ENCODE assay signal across 8 cellular contexts in the genomic region with DNA sequence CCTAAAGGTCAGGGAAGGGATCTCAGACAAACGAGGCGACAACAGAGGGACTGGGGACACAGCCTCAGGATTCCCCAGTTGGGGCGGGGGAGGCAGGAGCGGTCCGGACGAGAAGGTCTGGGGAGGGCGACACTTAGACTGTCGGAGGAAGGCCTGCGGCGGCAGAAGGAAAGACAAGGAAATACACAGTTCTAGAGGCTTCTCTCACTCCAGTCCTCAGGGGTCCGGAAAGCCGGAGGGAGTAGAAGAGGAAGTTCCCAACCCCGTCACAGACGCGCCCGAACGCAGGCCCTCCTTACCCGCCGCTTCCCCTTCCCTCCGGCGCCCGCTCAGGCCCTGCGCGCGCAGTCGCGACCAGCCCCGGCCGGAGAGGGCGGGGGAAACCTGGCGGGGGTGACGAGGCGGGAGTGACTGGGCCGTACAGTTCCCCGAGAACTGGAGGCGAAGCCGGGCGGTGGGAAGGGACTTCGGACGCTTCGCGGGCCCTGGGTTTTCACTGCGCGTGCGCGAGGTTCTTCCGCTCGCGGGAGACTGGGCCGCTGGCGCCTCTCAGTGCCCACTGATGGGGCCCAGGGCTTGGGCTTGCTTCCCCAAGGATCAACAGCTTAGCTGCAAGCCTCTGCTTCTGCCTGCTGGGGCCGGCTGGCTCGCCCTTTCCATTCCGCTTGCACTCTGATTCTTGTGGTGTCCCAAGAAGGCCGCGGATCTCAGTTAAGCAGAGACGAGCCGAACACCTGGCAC. TPM values are rescaled to one million over a fixed set of nuclear protein-coding genes. Genes with fewer than 3 reads are reported as not detected.
DNase-seq lines count a peak whose midpoint lies in the region; ATAC-seq, FAIRE-seq and TF ChIP-seq lines count a peak whose summit lies in the region.

A gene (minus strand): TSS at position 356 of the 741 bp plus-strand sequence. CDS start 4,242 bp downstream, outside the sequence.

- H3K27me3 ChIP-seq in heart left ventricle (no peaks in the 10 kb centered on the region), upper lobe of right lung (no peaks in the 10 kb centered on the region)

- H3K27ac ChIP-seq in adipose tissue (ENCODE audit: low read depth, low read length), result peak within 1 kb of the TSS; percentile 88
- H3K27ac ChIP-seq in heart left ventricle, result peak within 1 kb of the TSS; percentile 87 to 100 (median 96)
- H3K27ac ChIP-seq in upper lobe of right lung, result peak within 1 kb of the TSS; percentile 99

- no peaks in the 10 kb centered on the region for H3K27me3 Mint-ChIP-seq in T-cell

- H3K4me1 ChIP-seq in heart left ventricle, result peaks cover 0 to 19% (median 9%) of the 10 kb centered on the region in 12 donors
- peaks cover 11% of the 10 kb centered on the region for H3K4me1 ChIP-seq in upper lobe of right lung

- H3K4me3 Mint-ChIP-seq in T-cell, result peak within 1 kb of the TSS; percentile 91 to 98 (median 91)

- CTCF ChIA-PET in T-cell (lab: Charles Lee), result no interaction called here

- TF ChIP-seq CTCF in heart left ventricle (IDR thresholded peaks at IDR 0.05) (peak in 5 of 12 donors; percentile 13 to 54 (median 49)), upper lobe of right lung (IDR thresholded peaks at IDR 0.05) (no peak)

- peaks cover 0 to 4% (median 0%) of the 10 kb centered on the region in 3 donors for H3K9me3 Mint-ChIP-seq in T-cell

- peaks cover 26 to 44% (median 39%) of the 10 kb centered on the region in 3 donors for H3K4me1 Mint-ChIP-seq in T-cell

- TF ChIP-seq POLR2A in GM12891 (IDR thresholded peaks at IDR 0.05; ENCODE audit: low read depth, low read length), result peak; percentile 93
- TF ChIP-seq POLR2A in heart left ventricle (IDR thresholded peaks at IDR 0.05), result peak; percentile 58 to 89

- H3K4me3 ChIP-seq in heart left ventricle, result peak within 1 kb of the TSS; percentile 56 to 78 (median 66)
- peak within 1 kb of the TSS; percentile 83 for H3K4me3 ChIP-seq in upper lobe of right lung

- 0% methylated on average over 49 to 58 of the region's 58 CpGs for WGBS in adipose tissue, 3 donors
- WGBS in heart left ventricle, 4 donors, result 0 to 1% (median 0%) methylated on average over 36 to 58 of the region's 58 CpGs

- peak within 1 kb of the TSS; percentile 98 to 99 for H3K27ac Mint-ChIP-seq in T-cell

- DNase-seq in GM12891 (ENCODE audit: insufficient read length, low spot score) (peak; percentile 98), NCI-H1436 treated with DMSO at 0.1 percent for 48 hours (lab: John Stamatoyannopoulos, UW) (peak; percentile 89), T-cell (peak; percentile 78 to 93 (median 85)), heart left ventricle (peak; percentile 97 to 99 (median 98)), posterior cingulate gyrus (peak; percentile 88 to 99 (median 92)), upper lobe of right lung (peak; percentile 100)

- H3K9me3 ChIP-seq in heart left ventricle (peaks cover 0 to 10% (median 2%) of the 10 kb centered on the region in 12 donors), upper lobe of right lung (no peaks in the 10 kb centered on the region)

- ATAC-seq in HG02840 (IDR thresholded peaks at IDR 0.05; ENCODE audit: low FRiP score, unreplicated experiment), result peak; percentile 95
- peak; percentile 88 to 91 (median 90) for ATAC-seq in T-cell (replicated peaks in 1 of 4)
- peak; percentile 99 to 100 (median 99) for ATAC-seq in heart left ventricle
- peak; percentile 99 for ATAC-seq in upper lobe of right lung

- peak; percentile 91 for FAIRE-seq in GM12891 (lab: Jason Lieb, UNC)

- POLR2A ChIA-PET in T-cell (lab: Charles Lee), result interaction anchor here in 1 of 2 donors (0.6 to 0.7 kb wide), 2 partner anchors 52 to 62 kb away, joined by 3 to 4 read pairs; no protein-coding TSS in a partner anchor

- H3K36me3 ChIP-seq in heart left ventricle (peaks cover 0 to 8% (median 7%) of the 10 kb centered on the region in 9 donors), upper lobe of right lung (peaks cover 7% of the 10 kb centered on the region)

- intact Hi-C loops in heart left ventricle (cut with DNase I), result loop anchor here in 9 of 10 donors (1.0 to 10.0 kb wide), 7 partner anchors 52 to 124 kb away; a partner anchor contains a TSS
- intact Hi-C loops in posterior cingulate gyrus (cut with DNase I), result loop anchor here (2.0 kb wide), 2 partner anchors 52 to 64 kb away; a partner anchor contains a TSS
- intact Hi-C loops in upper lobe of right lung (cut with DNase I), result no loop called here

- peaks cover 6% of the 10 kb centered on the region for H3K36me3 Mint-ChIP-seq in T-cell

TF ChIP-seq in GM12891, 5 proteins besides CTCF, POLR2A, EP300 and RAD21:
- TF ChIP-seq SPI1 (IDR thresholded peaks at IDR 0.05; ENCODE audit: low read depth, low read length) (peak; percentile 58), POU2F2 (IDR thresholded peaks at IDR 0.05; ENCODE audit: low read depth, low read length) (peak; percentile 67; the same call in 1 of the 2 replicates), POLR2AphosphoS5 (IDR thresholded peaks at IDR 0.05; ENCODE audit: low read depth, low read length) (peak; percentile 93), PAX5 (IDR thresholded peaks at IDR 0.05; ENCODE audit: insufficient read depth, low read length, severe bottlenecking) (no peak), TAF1 (IDR thresholded peaks at IDR 0.05; ENCODE audit: low read depth, low read length) (peak; percentile 40; the same call in 1 of the 2 replicates)

RNA-seq across cellular contexts. Expression of the gene that starts here (rescaled TPM):
- 10.2 TPM for polyA plus RNA-seq in GM12891 (2012; ENCODE audit: low read depth, missing spikeins)
- total RNA-seq in T-cell, result 10 to 100 TPM; 10.0 to 14.8 (median 13.0) TPM
- polyA plus RNA-seq in adipose tissue, result 1 to 10 TPM; 4.8 to 9.1 (median 5.3) TPM
- total RNA-seq in heart left ventricle, result 10 to 100 TPM in 5 of 9 donors, 1 to 10 TPM in 4; 6.8 to 24.7 (median 17.1) TPM
- polyA plus RNA-seq in heart left ventricle, result 1 to 10 TPM; 3.6 to 9.1 TPM
- total RNA-seq in upper lobe of right lung, result 16.1 TPM

Comparison
In these comparisons a context has a peak if more than half of its experiments do, and no peak if none do; other contexts are left out.
1. Peak in every context shown above with its lines: DNase-seq, ATAC-seq, H3K4me3 ChIP-seq and H3K27ac ChIP-seq.